ENCODE assay signal across 9 cellular contexts in genomic region chr14:102779574-102780315, GRCh38. TPM values are rescaled to one million over a fixed set of nuclear protein-coding genes. Genes with fewer than 3 reads are reported as not detected.
DNase-seq lines count a peak whose midpoint lies in the region; ATAC-seq and TF ChIP-seq lines count a peak whose summit lies in the region.
"Had no signal": no experiment of that assay in that cellular context is flagged by ENCODE, and none has a peak within 500 bp of the region (broad histone marks: within the 10 kb centered on the region; RNA-seq: fewer than 3 reads in every experiment).

No MANE protein-coding gene starts in this region.

- WGBS in aorta, 2 donors = 80 to 87% methylated on average over 13 of the region's 13 CpGs

- H3K36me3 ChIP-seq in BE2C (0 out of 2 replicates have a peak, but pooled peaks cover 3% of the 10 kb centered on the region), WERI-Rb-1 (no peaks in the 10 kb centered on the region), aorta (ENCODE audit: control insufficient read depth in 1 of 2, insufficient read depth in 2 of 2, low read length in 1 of 2) (no peaks in the 10 kb centered on the region)

- no peaks in the 10 kb centered on the region for H3K27me3 ChIP-seq in BE2C
- H3K27me3 ChIP-seq in WERI-Rb-1 (ENCODE audit: insufficient read depth, low read depth, severe bottlenecking) = no peaks in the 10 kb centered on the region
- H3K27me3 ChIP-seq in foreskin keratinocyte = no peaks in the 10 kb centered on the region
- no peaks in the 10 kb centered on the region for H3K27me3 ChIP-seq in aorta (ENCODE audit: control insufficient read depth in 1 of 2, insufficient read depth in 2 of 2, low read length in 1 of 2)

- ATAC-seq in foreskin keratinocyte (no peak), aorta (ENCODE audit: low FRiP score) (no peak)

- peak overlapping the region; percentile 95 for H3K4me3 ChIP-seq in BE2C (ENCODE audit: low read depth, low read length)
- H3K4me3 ChIP-seq in WERI-Rb-1 (ENCODE audit: low read depth, low read length) = no peak overlapping the region
- H3K4me3 ChIP-seq in aorta (ENCODE audit: low read length in 2 of 2) = no peak overlapping the region

- in situ Hi-C loops in GM13977 (cut with MboI; ENCODE audit: low pct_unique_long_range_greater_than_20kb, low sequenced_read_pairs, unreplicated experiment) = loop anchor here (10.0 kb wide), 1 partner anchor 135 kb away; no protein-coding TSS in a partner anchor

- TF ChIP-seq CTCF in BE2C (IDR thresholded peaks at IDR 0.05; ENCODE audit: low read depth, low read length) (no peak), GM13977 (IDR thresholded peaks at IDR 0.05; ENCODE audit: extremely low read depth, insufficient read depth, missing control alignments) (peak; percentile 23), WERI-Rb-1 (IDR thresholded peaks at IDR 0.05; ENCODE audit: low read depth, low read length) (no peak), foreskin keratinocyte (conservative IDR thresholded peaks at IDR 0.05) (peak; percentile 37)

- H3K27ac ChIP-seq in WERI-Rb-1 (peak overlapping the region; percentile 34), foreskin keratinocyte (no peak overlapping the region), aorta (ENCODE audit: low read depth in 1 of 2, low read length in 2 of 2) (no peak overlapping the region)

- DNase-seq in BE2C (no peak), GM13977 (ENCODE audit: low spot score) (no peak), WERI-Rb-1 (no peak), foreskin keratinocyte (no peak), aorta (no peak), mesenteric fat pad (ENCODE audit: low spot score) (no peak), NCI-H446 treated with DMSO at 0.1 percent for 48 hours (lab: John Stamatoyannopoulos, UW) (no peak)
- no peak for DNase-seq in effector CD8-positive, alpha-beta T cell (lab: John Stamatoyannopoulos, UW)
- DNase-seq: EL had no signal

- H3K4me1 ChIP-seq in BE2C (peaks cover 17% of the 10 kb centered on the region), foreskin keratinocyte (peaks cover 13% of the 10 kb centered on the region), aorta (ENCODE audit: control insufficient read depth in 1 of 2, insufficient read depth in 2 of 2, low read length in 2 of 2) (peaks cover 0 to 5% of the 10 kb centered on the region in 2 donors)

- intact Hi-C loops in aorta (cut with DNase I) = loop anchor here in 1 of 2 donors (10.0 kb wide), 1 partner anchor 95 kb away; no protein-coding TSS in a partner anchor

- no peaks in the 10 kb centered on the region for H3K9me3 ChIP-seq in BE2C
- H3K9me3 ChIP-seq in WERI-Rb-1 (ENCODE audit: severe bottlenecking) = no peaks in the 10 kb centered on the region
- H3K9me3 ChIP-seq in aorta (ENCODE audit: control insufficient read depth, low read length) = no peaks in the 10 kb centered on the region

RNA-seq across cellular contexts. Expression of gene TRAF3, which starts 2.5 kb away (rescaled TPM):
- polyA plus RNA-seq in BE2C (2012; ENCODE audit: insufficient read depth, insufficient read length, low read depth) = 19.8 TPM
- 19.9 and 20.4 TPM in 2 replicates for total RNA-seq in foreskin keratinocyte
- 9.2 and 10.1 TPM in 2 replicates for polyA plus RNA-seq in foreskin keratinocyte
- total RNA-seq in aorta = 10 to 100 TPM; 18.1 to 32.6 TPM
- 1 to 10 TPM; 3.4 to 5.0 TPM for polyA plus RNA-seq in aorta
- 33.3 TPM for total RNA-seq in mesenteric fat pad

Comparison
In these comparisons a context has a peak if more than half of its experiments do, and no peak if none do; other contexts are left out.
1. CTCF ChIP-seq: peak in GM13977 (single experiment) and foreskin keratinocyte (single experiment); none in BE2C (single experiment) and WERI-Rb-1 (single experiment).